In the genomic region with DNA sequence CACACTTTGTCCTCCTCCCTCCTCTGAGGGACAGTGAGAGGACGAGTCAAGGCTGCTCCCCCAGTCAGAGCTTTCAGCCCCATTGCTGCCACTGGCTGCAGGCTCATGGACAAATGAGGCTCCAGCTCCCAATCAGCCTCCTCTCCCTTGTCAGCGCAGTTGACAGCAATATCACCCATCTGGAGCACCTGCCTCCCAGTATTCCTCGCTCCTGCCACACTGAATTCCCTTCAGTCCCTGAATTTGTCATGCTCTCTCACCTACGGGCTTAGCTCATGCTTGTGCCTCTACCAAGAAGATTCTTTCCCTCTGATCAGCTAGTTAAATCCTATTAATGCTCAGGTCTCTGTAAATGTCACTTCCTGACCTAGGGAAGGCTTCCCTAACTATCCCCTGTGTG, we compare ENCODE assay signal across 29 cellular contexts. TPM values are rescaled to one million over a fixed set of nuclear protein-coding genes. Genes with fewer than 3 reads are reported as not detected.
"Had no signal": no experiment of that assay in that cellular context is flagged by ENCODE, and none has a peak within 500 bp of the region (broad histone marks: within the 10 kb centered on the region; RNA-seq: fewer than 3 reads in every experiment).

No MANE protein-coding gene starts in this region.

- H3K36me3 Mint-ChIP-seq: activated CD4-positive, alpha-beta memory T cell treated with anti-CD3 and anti-CD28 coated beads for 36 hours; activated naive CD4-positive, alpha-beta T cell treated with anti-CD3 and anti-CD28 coated beads, Interleukin-2, amount 50 U/mL, for 24 hours; natural killer cell; stimulated activated naive B cell treated with anti-CD40 and anti-IgM and Interleukin-4, amounts not matched to agents 10 μg/mL and 1 μg/mL and 100 μg/mL, for 72 hours had no signal

- DNase-seq: activated CD4-positive, alpha-beta memory T cell treated with anti-CD3 and anti-CD28 coated beads for 36 hours; activated CD4-positive, alpha-beta T cell treated with anti-CD3 and anti-CD28 coated beads, Interleukin-2, amount 10 ng/mL, durations not matched to agents 24 days and 14 days; activated CD4-positive, CD25-positive, alpha-beta regulatory T cell treated with anti-CD3 and anti-CD28 coated beads, Interleukin-2, amount 50 U/mL, for 72 hours; activated naive CD8-positive, alpha-beta T cell treated with anti-CD3 and anti-CD28 coated beads, Interleukin-2, amount 50 U/mL, for 24 hours; activated T-cell treated with anti-CD3 and anti-CD28 coated beads, Interleukin-2, amount 50 U/mL, for 48 hours; cortex of kidney; erythroblast; gastrocnemius medialis; glutamatergic neuron; left lung; lower lobe of right lung; mesendoderm; natural killer cell; pancreas; small intestine; stimulated activated CD4-positive, alpha-beta T cell treated with anti-CD3 and anti-CD28 coated beads, Interleukin-4, amount 100 ng/mL, for 24 hours; stimulated activated naive B cell treated with anti-CD40 and anti-IgM and Interleukin-4, amounts not matched to agents 10 μg/mL and 1 μg/mL and 100 μg/mL, for 72 hours; stomach; T1000; thyroid gland had no signal

- ATAC-seq: activated naive CD8-positive, alpha-beta T cell treated with anti-CD3 and anti-CD28 coated beads, Interleukin-2, amount 50 U/mL, for 24 hours; gastrocnemius medialis; left lung; lower lobe of right lung; pancreas; sciatic nerve; stimulated activated naive B cell treated with anti-CD40 and anti-IgM and Interleukin-4, amounts not matched to agents 10 μg/mL and 1 μg/mL and 100 μg/mL, for 72 hours had no signal

- H3K27ac Mint-ChIP-seq: activated CD4-positive, alpha-beta memory T cell treated with anti-CD3 and anti-CD28 coated beads for 36 hours; activated CD4-positive, alpha-beta T cell treated with anti-CD3 and anti-CD28 coated beads, Interleukin-2, amount 10 ng/mL, durations not matched to agents 24 days and 14 days; activated naive CD4-positive, alpha-beta T cell treated with anti-CD3 and anti-CD28 coated beads, Interleukin-2, amount 50 U/mL, for 24 hours; activated naive CD8-positive, alpha-beta T cell treated with anti-CD3 and anti-CD28 coated beads, Interleukin-2, amount 50 U/mL, for 24 hours; activated T-helper 2 cell treated with anti-CD3 and anti-CD28 coated beads, Interferon-gamma antibody, Interleukin-2, Interleukin-4, amounts not matched to agents 10 μg/mL and 5 μg/mL and 100 μg/mL, durations not matched to agents 14 hours and 24 hours and 36 hours; effector memory CD8-positive, alpha-beta T cell; natural killer cell; stimulated activated naive B cell treated with anti-CD40 and anti-IgM and Interleukin-4, amounts not matched to agents 10 μg/mL and 1 μg/mL and 100 μg/mL, for 72 hours had no signal

- H3K4me1 ChIP-seq: gastrocnemius medialis, left lung, lower lobe of right lung, pancreas, prostate gland, stomach, thyroid gland, upper lobe of left lung, vagina had no signal

- H3K27me3 ChIP-seq: pancreas, thyroid gland, upper lobe of left lung, vagina had no signal

- H3K36me3 ChIP-seq: gastrocnemius medialis, left lung, lower lobe of right lung, pancreas, prostate gland, stomach, thyroid gland, upper lobe of left lung, vagina had no signal

- H3K4me3 ChIP-seq: gastrocnemius medialis, left lung, lower lobe of right lung, pancreas, prostate gland, stomach, thyroid gland, upper lobe of left lung, vagina had no signal

- H3K9me3 Mint-ChIP-seq: activated CD4-positive, alpha-beta memory T cell treated with anti-CD3 and anti-CD28 coated beads for 36 hours; activated CD4-positive, alpha-beta T cell treated with anti-CD3 and anti-CD28 coated beads, Interleukin-2, amount 10 ng/mL, durations not matched to agents 24 days and 14 days; activated naive CD4-positive, alpha-beta T cell treated with anti-CD3 and anti-CD28 coated beads, Interleukin-2, amount 50 U/mL, for 24 hours; activated naive CD8-positive, alpha-beta T cell treated with anti-CD3 and anti-CD28 coated beads, Interleukin-2, amount 50 U/mL, for 24 hours; activated T-helper 2 cell treated with anti-CD3 and anti-CD28 coated beads, Interferon-gamma antibody, Interleukin-2, Interleukin-4, amounts not matched to agents 10 μg/mL and 5 μg/mL and 100 μg/mL, durations not matched to agents 14 hours and 24 hours and 36 hours; effector memory CD8-positive, alpha-beta T cell; natural killer cell; stimulated activated naive B cell treated with anti-CD40 and anti-IgM and Interleukin-4, amounts not matched to agents 10 μg/mL and 1 μg/mL and 100 μg/mL, for 72 hours had no signal

- H3K9me3 ChIP-seq: gastrocnemius medialis, left lung, lower lobe of right lung, pancreas, prostate gland, stomach, thyroid gland, upper lobe of left lung, vagina had no signal

- H3K4me3 Mint-ChIP-seq: activated CD4-positive, alpha-beta memory T cell treated with anti-CD3 and anti-CD28 coated beads for 36 hours; activated CD4-positive, alpha-beta T cell treated with anti-CD3 and anti-CD28 coated beads, Interleukin-2, amount 10 ng/mL, durations not matched to agents 24 days and 14 days; activated naive CD4-positive, alpha-beta T cell treated with anti-CD3 and anti-CD28 coated beads, Interleukin-2, amount 50 U/mL, for 24 hours; activated naive CD8-positive, alpha-beta T cell treated with anti-CD3 and anti-CD28 coated beads, Interleukin-2, amount 50 U/mL, for 24 hours; effector memory CD8-positive, alpha-beta T cell; natural killer cell; stimulated activated naive B cell treated with anti-CD40 and anti-IgM and Interleukin-4, amounts not matched to agents 10 μg/mL and 1 μg/mL and 100 μg/mL, for 72 hours had no signal

- H3K4me1 Mint-ChIP-seq: activated CD4-positive, alpha-beta T cell treated with anti-CD3 and anti-CD28 coated beads, Interleukin-2, amount 10 ng/mL, durations not matched to agents 24 days and 14 days; activated naive CD4-positive, alpha-beta T cell treated with anti-CD3 and anti-CD28 coated beads, Interleukin-2, amount 50 U/mL, for 24 hours; activated naive CD8-positive, alpha-beta T cell treated with anti-CD3 and anti-CD28 coated beads, Interleukin-2, amount 50 U/mL, for 24 hours; stimulated activated naive B cell treated with anti-CD40 and anti-IgM and Interleukin-4, amounts not matched to agents 10 μg/mL and 1 μg/mL and 100 μg/mL, for 72 hours had no signal

- H3K27ac ChIP-seq: gastrocnemius medialis, left lung, lower lobe of right lung, pancreas, prostate gland, stomach, thyroid gland, upper lobe of left lung, vagina had no signal

RNA-seq across cellular contexts. Expression of a gene that starts 54.4 kb away (rescaled TPM):
- total RNA-seq: activated CD4-positive, alpha-beta memory T cell treated with anti-CD3 and anti-CD28 coated beads for 36 hours; activated CD4-positive, alpha-beta T cell treated with anti-CD3 and anti-CD28 coated beads, Interleukin-2, amount 10 ng/mL, durations not matched to agents 24 days and 14 days; activated CD8-positive, alpha-beta memory T cell treated with anti-CD3 and anti-CD28 coated beads for 36 hours; activated T-helper 2 cell treated with anti-CD3 and anti-CD28 coated beads, Interferon-gamma antibody, Interleukin-2, Interleukin-4, amounts not matched to agents 10 μg/mL and 5 μg/mL and 100 μg/mL, durations not matched to agents 14 hours and 24 hours and 36 hours; chondrocyte; left lung; lower lobe of right lung; vagina had no signal
